ENCODE assay signal across 8 cellular contexts in the genomic region with DNA sequence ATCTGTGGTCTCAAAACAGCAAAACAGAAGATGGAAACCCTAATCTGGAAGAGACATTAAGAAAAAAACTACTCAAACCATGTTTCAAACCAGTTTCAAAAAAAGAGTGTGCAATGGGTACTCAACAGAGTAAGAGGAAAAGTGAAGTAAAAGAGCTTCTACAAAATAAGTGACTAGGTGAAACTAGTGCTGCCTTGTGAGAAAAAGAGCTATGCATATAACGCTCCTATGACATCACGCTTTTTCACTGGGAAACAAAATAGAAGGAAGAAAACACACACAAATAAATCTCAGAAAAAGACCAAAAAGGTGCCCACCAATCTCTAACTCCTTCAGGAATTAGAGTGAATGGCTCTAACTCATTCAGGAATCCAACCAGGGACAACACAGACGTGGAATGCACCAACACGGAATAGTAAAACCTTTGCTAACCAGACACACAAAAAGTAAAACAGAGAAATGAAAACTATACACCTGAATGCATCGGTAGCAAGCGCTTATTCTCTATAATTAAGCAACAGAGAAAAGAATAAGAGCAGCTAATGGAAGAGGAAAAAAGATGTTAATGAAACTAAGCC. TPM values are rescaled to one million over a fixed set of nuclear protein-coding genes. Genes with fewer than 3 reads are reported as not detected.
DNase-seq lines count a peak whose midpoint lies in the region; ATAC-seq and TF ChIP-seq lines count a peak whose summit lies in the region.

No MANE protein-coding gene starts in this region.

- H3K27ac ChIP-seq in ascending aorta (peak overlapping the region in 1 of 2 donors; percentile 88), lower lobe of right lung (peak overlapping the region; percentile 92), aorta (ENCODE audit: low read depth in 1 of 2, low read length in 2 of 2) (no peak overlapping the region)

- intact Hi-C loops in ascending aorta (cut with DNase I) = loop anchor here (2.0 to 10.0 kb wide), 6 partner anchors 159 to 1661 kb away; a partner anchor contains a TSS
- intact Hi-C loops in lower lobe of right lung (cut with DNase I) = no loop called here
- intact Hi-C loops in aorta (cut with DNase I) = loop anchor here in 1 of 2 donors (2.0 to 10.0 kb wide), 2 partner anchors 123 to 159 kb away; a partner anchor contains a TSS

- H3K9me3 ChIP-seq in ascending aorta (no peaks in the 10 kb centered on the region), lower lobe of right lung (no peaks in the 10 kb centered on the region), aorta (ENCODE audit: control insufficient read depth, low read length) (no peaks in the 10 kb centered on the region)

- no peaks in the 10 kb centered on the region; the same call in 1 of the 2 replicates for H3K36me3 ChIP-seq in GM06990 (ENCODE audit: control insufficient read depth, insufficient read depth, low read length)
- no peaks in the 10 kb centered on the region for H3K36me3 ChIP-seq in ascending aorta
- no peaks in the 10 kb centered on the region for H3K36me3 ChIP-seq in lower lobe of right lung
- H3K36me3 ChIP-seq in aorta (ENCODE audit: control insufficient read depth in 1 of 2, insufficient read depth in 2 of 2, low read length in 1 of 2) = no peaks in the 10 kb centered on the region

- ATAC-seq in HG03064 (IDR thresholded peaks at IDR 0.05; ENCODE audit: low read depth, unreplicated experiment) (peak; percentile 37), lower lobe of right lung (no peak), aorta (ENCODE audit: low FRiP score) (no peak)

- H3K4me3 ChIP-seq in GM06990 (replicated peaks; ENCODE audit: low read depth, low read length) = peak overlapping the region; percentile 89
- H3K4me3 ChIP-seq in ascending aorta = peak overlapping the region; percentile 95 to 99
- peak overlapping the region; percentile 99 for H3K4me3 ChIP-seq in lower lobe of right lung
- peak overlapping the region; percentile 79 to 94 for H3K4me3 ChIP-seq in aorta (ENCODE audit: low read length in 2 of 2)

- 1 to 5% methylated on average over 6 of the region's 6 CpGs for WGBS in aorta, 2 donors

- H3K4me1 ChIP-seq in ascending aorta (peaks cover 0 to 11% of the 10 kb centered on the region in 2 donors), lower lobe of right lung (peaks cover 36% of the 10 kb centered on the region), aorta (ENCODE audit: control insufficient read depth in 1 of 2, insufficient read depth in 2 of 2, low read length in 2 of 2) (peaks cover 0 to 2% of the 10 kb centered on the region in 2 donors)

- no peak for TF ChIP-seq CTCF in GM06990 (IDR thresholded peaks at IDR 0.05; ENCODE audit: insufficient read depth, low read length, poor library complexity, severe bottlenecking)
- no peak for TF ChIP-seq CTCF in ascending aorta (IDR thresholded peaks at IDR 0.05)
- TF ChIP-seq CTCF in lower lobe of right lung (IDR thresholded peaks at IDR 0.05) = no peak

- H3K27me3 ChIP-seq in GM06990 (replicated peaks; ENCODE audit: control insufficient read depth, insufficient read depth, low read length) (no peaks in the 10 kb centered on the region), ascending aorta (no peaks in the 10 kb centered on the region), lower lobe of right lung (ENCODE audit: low read depth) (no peaks in the 10 kb centered on the region), aorta (ENCODE audit: control insufficient read depth in 1 of 2, insufficient read depth in 2 of 2, low read length in 1 of 2) (no peaks in the 10 kb centered on the region)

- DNase-seq in GM06990 (ENCODE audit: extremely low read depth, insufficient read length) (no peak), ascending aorta (ENCODE audit: low spot score in 2 of 2) (no peak), lower lobe of right lung (no peak), aorta (no peak), cerebellar nuclear complex (lab: John Stamatoyannopoulos, UW) (no peak), NK-92 (lab: John Stamatoyannopoulos, UW; ENCODE audit: unreplicated experiment) (no peak), NCI-H2171 treated with DMSO at 0.1 percent for 48 hours (lab: John Stamatoyannopoulos, UW) (no peak)

RNA-seq across cellular contexts. Expression of a gene that starts 1.3 kb away (rescaled TPM):
- total RNA-seq in ascending aorta (62.8 TPM), lower lobe of right lung (44.0 TPM), aorta (10 to 100 TPM; 44.4 to 64.2 TPM)
- polyA plus RNA-seq in aorta = 10 to 100 TPM in 1 of 2 donors, 1 to 10 TPM in 1; 9.6 to 17.1 TPM

RNA-seq across cellular contexts. Expression of a gene that starts 46.8 kb away (rescaled TPM):
- total RNA-seq in ascending aorta (2.7 TPM), lower lobe of right lung (7.1 TPM), aorta (1 to 10 TPM in 1 of 2 donors, under 1 TPM in 1; 0.06 to 1.3 TPM)
- under 1 TPM; 0.25 to 0.54 TPM for polyA plus RNA-seq in aorta
